Comparison of ENCODE assay signal across 11 cellular contexts in genomic region chr14:61102549-61103466, GRCh38.
A peak's percentile ranks its signal among the peaks of the same experiment; 100 is the strongest.
DNase-seq lines count a peak whose midpoint lies in the region; ATAC-seq and TF ChIP-seq lines count a peak whose summit lies in the region.
"Had no signal": no experiment of that assay in that cellular context is flagged by ENCODE, and none has a peak within 500 bp of the region (broad histone marks: within the 10 kb centered on the region; RNA-seq: fewer than 3 reads in every experiment).

No MANE protein-coding gene starts in this region.

- 0 out of 2 replicates have a peak, but pooled peaks cover 3% of the 10 kb centered on the region for H3K36me3 ChIP-seq in HUES64 (ENCODE audit: insufficient read depth, low read length)
- H3K36me3 ChIP-seq in breast epithelium, result no peaks in the 10 kb centered on the region
- H3K36me3 ChIP-seq in osteoblast (ENCODE audit: insufficient read depth, low read length), result no peaks in the 10 kb centered on the region
- H3K36me3 ChIP-seq: HAP-1 had no signal

- H3K4me2 ChIP-seq in osteoblast (ENCODE audit: insufficient read depth, low read length), result peak overlapping the region; percentile 57

- H3K9ac ChIP-seq in HUES64 (ENCODE audit: low read depth, low read length), result peak overlapping the region; percentile 55; the same call in 1 of the 2 replicates

- H3K4me3 ChIP-seq in HUES64 (ENCODE audit: low read length) (no peak overlapping the region), breast epithelium (no peak overlapping the region), osteoblast (ENCODE audit: insufficient read depth, low read length) (no peak overlapping the region)
- H3K4me3 ChIP-seq: HAP-1 had no signal

- TF ChIP-seq POLR2A in breast epithelium (IDR thresholded peaks at IDR 0.05), result no peak
- no peak for TF ChIP-seq POLR2A in erythroblast (IDR thresholded peaks at IDR 0.05; ENCODE audit: low read length)

- WGBS in HUES64, result 83% methylated on average over 10 of the region's 10 CpGs

- ATAC-seq in GM18498 (IDR thresholded peaks at IDR 0.05; ENCODE audit: unreplicated experiment) (peak; percentile 48), GM18520 (IDR thresholded peaks at IDR 0.05; ENCODE audit: unreplicated experiment) (no peak), GM19328 (IDR thresholded peaks at IDR 0.05; ENCODE audit: unreplicated experiment) (no peak)

- H3K79me2 ChIP-seq in osteoblast (ENCODE audit: insufficient read depth, low read length), result no peaks in the 10 kb centered on the region

- H2AFZ ChIP-seq in osteoblast (ENCODE audit: low read length), result peak overlapping the region; percentile 64

- peaks cover 21% of the 10 kb centered on the region for H3K9me3 ChIP-seq in HUES64 (ENCODE audit: insufficient read depth, low read depth, low read length)
- peaks cover 0 to 6% of the 10 kb centered on the region in 2 donors for H3K9me3 ChIP-seq in breast epithelium
- no peaks in the 10 kb centered on the region for H3K9me3 ChIP-seq in osteoblast (ENCODE audit: low read depth, low read length)
- H3K9me3 ChIP-seq: HAP-1 had no signal

- TF ChIP-seq CTCF in breast epithelium (IDR thresholded peaks at IDR 0.05) (no peak), osteoblast (IDR thresholded peaks at IDR 0.05; ENCODE audit: extremely low read depth, low read depth, low read length) (no peak)

- no peaks in the 10 kb centered on the region for H4K20me1 ChIP-seq in osteoblast (ENCODE audit: insufficient read depth, low read length)

- intact Hi-C loops in breast epithelium (cut with DNase I; ENCODE audit: low total_unique reads), result no loop called here

- H3K4me1 ChIP-seq in HUES64 (ENCODE audit: insufficient read depth, low read length) (peaks cover 47% of the 10 kb centered on the region), breast epithelium (peaks cover 6 to 13% of the 10 kb centered on the region in 2 donors), osteoblast (ENCODE audit: insufficient read depth, low read length) (peaks cover 33% of the 10 kb centered on the region)
- H3K4me1 ChIP-seq: HAP-1 had no signal

- peak overlapping the region; percentile 79 for H3K27ac ChIP-seq in HUES64 (ENCODE audit: low read depth, low read length)
- peak overlapping the region; percentile 48 to 75 for H3K27ac ChIP-seq in breast epithelium
- H3K27ac ChIP-seq in osteoblast (ENCODE audit: low read depth, low read length), result peak overlapping the region; percentile 93

- DNase-seq in breast epithelium (ENCODE audit: low spot score in 2 of 2) (no peak), osteoblast (ENCODE audit: insufficient read length, low spot score, missing footprints) (peak; percentile 61), erythroblast (lab: John Stamatoyannopoulos, UW) (no peak), cerebellum (ENCODE audit: low spot score) (no peak)
- DNase-seq: GDM1, NCI-H1694 treated with DMSO at 0.1 percent for 48 hours had no signal

- H3K27me3 ChIP-seq in HUES64 (ENCODE audit: insufficient read depth, low read length) (no peaks in the 10 kb centered on the region), breast epithelium (no peaks in the 10 kb centered on the region), osteoblast (ENCODE audit: insufficient read depth, low read length) (no peaks in the 10 kb centered on the region)
